ENCODE assay signal across 8 cellular contexts in the genomic region with DNA sequence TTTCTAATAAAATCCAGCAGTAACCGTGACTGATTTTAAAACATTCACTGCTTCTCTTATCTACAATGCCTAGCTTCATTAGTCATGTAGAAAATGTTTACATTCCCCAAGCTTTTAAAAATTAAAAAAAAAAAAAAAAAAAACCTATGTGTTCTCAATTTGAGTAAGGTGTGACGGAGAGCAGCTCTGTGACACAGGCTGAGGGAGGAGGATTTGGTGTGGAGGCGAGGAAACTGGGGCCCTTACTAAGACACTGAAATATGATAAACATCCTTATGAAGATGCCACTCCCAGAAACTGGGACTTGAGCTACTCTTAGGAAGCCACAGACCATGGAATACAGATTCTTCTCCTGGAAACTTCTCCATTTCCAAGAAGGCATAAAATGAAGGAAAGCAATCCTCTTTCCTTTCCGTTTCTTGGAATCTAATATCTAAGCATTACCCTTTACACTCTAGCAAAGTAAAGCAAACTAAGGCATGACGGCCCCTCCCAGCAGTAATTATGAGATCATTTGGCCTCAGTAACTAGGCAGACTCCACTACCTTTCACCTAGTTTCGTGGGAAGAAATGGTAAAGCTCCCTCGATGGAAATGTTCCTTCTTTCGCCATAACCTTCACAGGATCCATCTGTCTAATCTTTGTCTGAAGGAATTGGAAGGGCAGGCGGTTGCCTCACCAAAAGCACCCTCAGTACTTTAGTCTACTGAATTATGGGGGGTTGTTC. TPM values are rescaled to one million over a fixed set of nuclear protein-coding genes. Genes with fewer than 3 reads are reported as not detected.
A peak's percentile ranks its signal among the peaks of the same experiment; 100 is the strongest.
DNase-seq lines count a peak whose midpoint lies in the region; ATAC-seq and TF ChIP-seq lines count a peak whose summit lies in the region.

No MANE protein-coding gene starts in this region.

- no peak for TF ChIP-seq CTCF in osteocyte (IDR thresholded peaks at IDR 0.05)

- DNase-seq in activated naive CD8-positive, alpha-beta T cell treated with anti-CD3 and anti-CD28 coated beads for 36 hours: peak; percentile 40
- DNase-seq in osteocyte (ENCODE audit: extremely low spot score, unreplicated experiment) (no peak), NCI-H446 (lab: John Stamatoyannopoulos, UW) (no peak), NCI-H1694 (lab: John Stamatoyannopoulos, UW) (no peak), islet precursor cell (no peak), GDM1 (lab: John Stamatoyannopoulos, UW) (no peak)

- peaks cover 82% of the 10 kb centered on the region for H3K4me1 Mint-ChIP-seq in activated naive CD8-positive, alpha-beta T cell treated with anti-CD3 and anti-CD28 coated beads for 36 hours
- peaks cover 69% of the 10 kb centered on the region for H3K4me1 Mint-ChIP-seq in osteocyte (ENCODE audit: unreplicated experiment)

- H3K4me3 Mint-ChIP-seq in activated naive CD8-positive, alpha-beta T cell treated with anti-CD3 and anti-CD28 coated beads for 36 hours: no peak overlapping the region
- no peak overlapping the region for H3K4me3 Mint-ChIP-seq in osteocyte (ENCODE audit: unreplicated experiment)

- H3K27me3 Mint-ChIP-seq in activated naive CD8-positive, alpha-beta T cell treated with anti-CD3 and anti-CD28 coated beads for 36 hours: no peaks in the 10 kb centered on the region
- H3K27me3 Mint-ChIP-seq in osteocyte (ENCODE audit: unreplicated experiment): no peaks in the 10 kb centered on the region

- peak; percentile 33 for ATAC-seq in GM18858 (IDR thresholded peaks at IDR 0.05; ENCODE audit: unreplicated experiment)
- peak; percentile 40 for ATAC-seq in HG03378 (IDR thresholded peaks at IDR 0.05; ENCODE audit: unreplicated experiment)

- H3K36me3 Mint-ChIP-seq in activated naive CD8-positive, alpha-beta T cell treated with anti-CD3 and anti-CD28 coated beads for 36 hours: peaks cover 30% of the 10 kb centered on the region
- H3K36me3 Mint-ChIP-seq in osteocyte (ENCODE audit: unreplicated experiment): peaks cover 47% of the 10 kb centered on the region

- peak overlapping the region; percentile 82 for H3K27ac Mint-ChIP-seq in activated naive CD8-positive, alpha-beta T cell treated with anti-CD3 and anti-CD28 coated beads for 36 hours
- H3K27ac Mint-ChIP-seq in osteocyte (ENCODE audit: unreplicated experiment): peak overlapping the region; percentile 82

- H3K9me3 Mint-ChIP-seq in activated naive CD8-positive, alpha-beta T cell treated with anti-CD3 and anti-CD28 coated beads for 36 hours: peaks cover 5% of the 10 kb centered on the region
- no peaks in the 10 kb centered on the region for H3K9me3 Mint-ChIP-seq in osteocyte (ENCODE audit: unreplicated experiment)

RNA-seq across cellular contexts. Expression of gene GRAMD2B, which starts 23.5 kb away (rescaled TPM):
- 1 to 10 TPM; 7.4 to 7.7 TPM for total RNA-seq in activated naive CD8-positive, alpha-beta T cell treated with anti-CD3 and anti-CD28 coated beads for 36 hours
- 78.2 and 93.7 TPM in 2 replicates for total RNA-seq in osteocyte
